Comparison of ENCODE assay signal across 1 cellular context in genomic region chr19:13023666-13024065, GRCh38.
TF ChIP-seq lines count a peak whose summit lies in the region.

No MANE protein-coding gene starts in this region.

TF ChIP-seq in H1, 55 proteins besides CTCF, POLR2A, EP300 and RAD21:
- peak; percentile 0 for TF ChIP-seq ASH2L (IDR thresholded peaks at IDR 0.05; ENCODE audit: low read length)
- no peak for TF ChIP-seq TAF7 (optimal IDR thresholded peaks at IDR 0.05; ENCODE audit: borderline replicate concordance, low read depth, low read length)
